In the genomic region with DNA sequence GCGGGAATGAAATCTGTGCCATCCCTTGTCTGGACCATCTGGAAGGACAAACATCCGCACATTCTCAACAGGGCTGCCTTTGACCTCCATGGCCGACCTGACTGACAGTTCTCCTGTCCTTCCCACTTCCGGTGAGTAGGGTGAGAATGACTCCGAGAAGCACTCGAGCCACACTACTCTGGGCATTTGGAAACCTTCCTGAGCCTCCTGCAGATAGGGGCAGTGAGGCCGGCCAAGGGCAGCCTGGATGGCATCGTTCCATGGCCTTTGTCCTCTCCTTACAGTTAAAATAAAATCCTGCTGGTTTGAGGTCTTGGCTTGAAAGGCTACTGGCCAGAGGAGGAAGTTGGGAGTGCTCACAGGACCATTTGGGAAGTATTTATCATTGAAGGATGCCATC, we compare ENCODE assay signal across 29 cellular contexts.
"Had no signal": no experiment of that assay in that cellular context is flagged by ENCODE, and none has a peak within 500 bp of the region (broad histone marks: within the 10 kb centered on the region; RNA-seq: fewer than 3 reads in every experiment).

No MANE protein-coding gene starts in this region.

- H3K9me3 Mint-ChIP-seq: activated CD4-positive, alpha-beta memory T cell treated with anti-CD3 and anti-CD28 coated beads for 36 hours; activated naive CD4-positive, alpha-beta T cell treated with anti-CD3 and anti-CD28 coated beads, Interleukin-2, amount 50 U/mL, for 72 hours; activated naive CD8-positive, alpha-beta T cell treated with anti-CD3 and anti-CD28 coated beads, Interleukin-2, amount 50 U/mL, for 24 hours; activated T-cell treated with anti-CD3 and anti-CD28 coated beads, Interleukin-2, amount 50 U/mL, for 4 hours; IgD-negative memory B cell; T-helper 1 cell treated with Interleukin-12 subunit alpha and Interleukin-12 subunit beta and Interleukin-4 antibody, amounts not matched to agents 30 μg/mL and 1 μg/mL, for 36 hours; WTC11 had no signal

- H3K4me3 ChIP-seq: Peyer's patch had no signal

- H3K27ac ChIP-seq: brain microvascular endothelial cell, Peyer's patch, RWPE1 had no signal

- H3K36me3 ChIP-seq: brain microvascular endothelial cell, Peyer's patch had no signal

- H3K27ac Mint-ChIP-seq: activated CD4-positive, alpha-beta memory T cell treated with anti-CD3 and anti-CD28 coated beads for 36 hours; activated naive CD4-positive, alpha-beta T cell treated with anti-CD3 and anti-CD28 coated beads, Interleukin-2, amount 50 U/mL, for 72 hours; activated naive CD8-positive, alpha-beta T cell treated with anti-CD3 and anti-CD28 coated beads, Interleukin-2, amount 50 U/mL, for 24 hours; IgD-negative memory B cell; T-helper 1 cell treated with Interleukin-12 subunit alpha and Interleukin-12 subunit beta and Interleukin-4 antibody, amounts not matched to agents 30 μg/mL and 1 μg/mL, for 36 hours; WTC11 had no signal

- H3K36me3 Mint-ChIP-seq: activated CD4-positive, alpha-beta memory T cell treated with anti-CD3 and anti-CD28 coated beads for 36 hours; activated naive CD4-positive, alpha-beta T cell treated with anti-CD3 and anti-CD28 coated beads, Interleukin-2, amount 50 U/mL, for 72 hours; IgD-negative memory B cell; WTC11 had no signal

- DNase-seq: activated CD4-positive, alpha-beta memory T cell treated with anti-CD3 and anti-CD28 coated beads for 36 hours; activated CD4-positive, alpha-beta T cell treated with anti-CD3 and anti-CD28 coated beads for 48 hours; activated CD4-positive, CD25-positive, alpha-beta regulatory T cell treated with anti-CD3 and anti-CD28 coated beads, Interleukin-2, amount 50 U/mL, for 72 hours; activated CD8-positive, alpha-beta memory T cell treated with anti-CD3 and anti-CD28 coated beads for 24 hours; activated naive CD4-positive, alpha-beta T cell treated with Interleukin-2 at 50 U/mL for 16 hours; activated naive CD8-positive, alpha-beta T cell treated with anti-CD3 and anti-CD28 coated beads, Interleukin-2, amount 50 U/mL, for 24 hours; activated T-cell treated with anti-CD3 and anti-CD28 coated beads, Interleukin-2, amount 50 U/mL, for 4 hours; amygdala; brain microvascular endothelial cell; KG1; NCI-H1092; NCI-H1417; NCI-H1694; NCI-H2029; NCI-H2107; NCI-H2171 treated with DMSO at 0.1 percent for 48 hours; NCI-H226; NCI-H526; NCI-H82; NK-92 treated with Interleukin-12 subunit alpha and Interleukin-12 subunit beta, amount 100 ng/mL, for 24 hours; OCI-M1; Peyer's patch; SHP77 treated with DMSO at 0.1 percent for 48 hours; T-helper 9 cell had no signal

- ATAC-seq: activated naive CD4-positive, alpha-beta T cell treated with anti-CD3 and anti-CD28 coated beads, Interleukin-2, amount 50 U/mL, for 72 hours; activated naive CD8-positive, alpha-beta T cell treated with anti-CD3 and anti-CD28 coated beads, Interleukin-2, amount 50 U/mL, for 24 hours; activated T-cell treated with anti-CD3 and anti-CD28 coated beads, Interleukin-2, amount 50 U/mL, for 4 hours; WTC11 had no signal

- H3K9me3 ChIP-seq: Peyer's patch had no signal

- H3K4me1 ChIP-seq: Peyer's patch had no signal

- H3K27me3 ChIP-seq: brain microvascular endothelial cell, Peyer's patch had no signal

- H3K4me1 Mint-ChIP-seq: activated naive CD8-positive, alpha-beta T cell treated with anti-CD3 and anti-CD28 coated beads, Interleukin-2, amount 50 U/mL, for 24 hours; IgD-negative memory B cell had no signal

- H3K27me3 Mint-ChIP-seq: activated CD4-positive, alpha-beta memory T cell treated with anti-CD3 and anti-CD28 coated beads for 36 hours; activated naive CD8-positive, alpha-beta T cell treated with anti-CD3 and anti-CD28 coated beads, Interleukin-2, amount 50 U/mL, for 24 hours; IgD-negative memory B cell had no signal

- H3K4me3 Mint-ChIP-seq: activated CD4-positive, alpha-beta memory T cell treated with anti-CD3 and anti-CD28 coated beads for 36 hours; activated naive CD8-positive, alpha-beta T cell treated with anti-CD3 and anti-CD28 coated beads, Interleukin-2, amount 50 U/mL, for 24 hours; activated T-cell treated with anti-CD3 and anti-CD28 coated beads, Interleukin-2, amount 50 U/mL, for 4 hours; IgD-negative memory B cell; T-helper 1 cell treated with Interleukin-12 subunit alpha and Interleukin-12 subunit beta and Interleukin-4 antibody, amounts not matched to agents 30 μg/mL and 1 μg/mL, for 36 hours; WTC11 had no signal
